In genomic region chr3:41593760-41594159, GRCh38 we compare ENCODE assay signal across 3 cellular contexts.
"Had no signal": no experiment of that assay in that cellular context is flagged by ENCODE, and none has a peak within 500 bp of the region (broad histone marks: within the 10 kb centered on the region; RNA-seq: fewer than 3 reads in every experiment).

No MANE protein-coding gene starts in this region.

- DNase-seq: GDM1, GF-D8 had no signal

- ATAC-seq: GM12878 had no signal

- H3K4me3 ChIP-seq: GM12878 had no signal
